Comparison of ENCODE assay signal across 1 cellular context in the genomic region with DNA sequence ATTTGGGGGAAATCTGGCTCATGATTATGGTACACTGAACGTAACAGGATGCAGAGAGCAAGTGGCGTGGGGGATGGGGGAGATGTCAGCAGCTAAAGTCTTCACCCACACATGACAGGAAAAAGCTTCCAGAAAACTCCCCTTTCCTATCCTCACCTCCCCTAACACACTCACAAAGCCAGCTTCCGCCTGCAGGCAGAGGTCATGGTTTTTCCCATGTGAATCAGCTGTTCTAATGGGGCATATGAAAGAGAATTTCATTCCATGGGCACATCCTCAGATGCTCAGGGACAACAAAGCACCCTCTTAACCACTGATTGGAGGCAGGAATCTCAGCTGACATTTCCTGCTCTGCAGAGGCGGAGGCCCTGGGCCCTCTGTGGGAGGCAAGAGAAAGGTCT.
TF ChIP-seq lines count a peak whose summit lies in the region.

No MANE protein-coding gene starts in this region.

TF ChIP-seq in GM23338, 12 proteins besides CTCF, POLR2A, EP300 and RAD21:
- TF ChIP-seq, protein P1, sequence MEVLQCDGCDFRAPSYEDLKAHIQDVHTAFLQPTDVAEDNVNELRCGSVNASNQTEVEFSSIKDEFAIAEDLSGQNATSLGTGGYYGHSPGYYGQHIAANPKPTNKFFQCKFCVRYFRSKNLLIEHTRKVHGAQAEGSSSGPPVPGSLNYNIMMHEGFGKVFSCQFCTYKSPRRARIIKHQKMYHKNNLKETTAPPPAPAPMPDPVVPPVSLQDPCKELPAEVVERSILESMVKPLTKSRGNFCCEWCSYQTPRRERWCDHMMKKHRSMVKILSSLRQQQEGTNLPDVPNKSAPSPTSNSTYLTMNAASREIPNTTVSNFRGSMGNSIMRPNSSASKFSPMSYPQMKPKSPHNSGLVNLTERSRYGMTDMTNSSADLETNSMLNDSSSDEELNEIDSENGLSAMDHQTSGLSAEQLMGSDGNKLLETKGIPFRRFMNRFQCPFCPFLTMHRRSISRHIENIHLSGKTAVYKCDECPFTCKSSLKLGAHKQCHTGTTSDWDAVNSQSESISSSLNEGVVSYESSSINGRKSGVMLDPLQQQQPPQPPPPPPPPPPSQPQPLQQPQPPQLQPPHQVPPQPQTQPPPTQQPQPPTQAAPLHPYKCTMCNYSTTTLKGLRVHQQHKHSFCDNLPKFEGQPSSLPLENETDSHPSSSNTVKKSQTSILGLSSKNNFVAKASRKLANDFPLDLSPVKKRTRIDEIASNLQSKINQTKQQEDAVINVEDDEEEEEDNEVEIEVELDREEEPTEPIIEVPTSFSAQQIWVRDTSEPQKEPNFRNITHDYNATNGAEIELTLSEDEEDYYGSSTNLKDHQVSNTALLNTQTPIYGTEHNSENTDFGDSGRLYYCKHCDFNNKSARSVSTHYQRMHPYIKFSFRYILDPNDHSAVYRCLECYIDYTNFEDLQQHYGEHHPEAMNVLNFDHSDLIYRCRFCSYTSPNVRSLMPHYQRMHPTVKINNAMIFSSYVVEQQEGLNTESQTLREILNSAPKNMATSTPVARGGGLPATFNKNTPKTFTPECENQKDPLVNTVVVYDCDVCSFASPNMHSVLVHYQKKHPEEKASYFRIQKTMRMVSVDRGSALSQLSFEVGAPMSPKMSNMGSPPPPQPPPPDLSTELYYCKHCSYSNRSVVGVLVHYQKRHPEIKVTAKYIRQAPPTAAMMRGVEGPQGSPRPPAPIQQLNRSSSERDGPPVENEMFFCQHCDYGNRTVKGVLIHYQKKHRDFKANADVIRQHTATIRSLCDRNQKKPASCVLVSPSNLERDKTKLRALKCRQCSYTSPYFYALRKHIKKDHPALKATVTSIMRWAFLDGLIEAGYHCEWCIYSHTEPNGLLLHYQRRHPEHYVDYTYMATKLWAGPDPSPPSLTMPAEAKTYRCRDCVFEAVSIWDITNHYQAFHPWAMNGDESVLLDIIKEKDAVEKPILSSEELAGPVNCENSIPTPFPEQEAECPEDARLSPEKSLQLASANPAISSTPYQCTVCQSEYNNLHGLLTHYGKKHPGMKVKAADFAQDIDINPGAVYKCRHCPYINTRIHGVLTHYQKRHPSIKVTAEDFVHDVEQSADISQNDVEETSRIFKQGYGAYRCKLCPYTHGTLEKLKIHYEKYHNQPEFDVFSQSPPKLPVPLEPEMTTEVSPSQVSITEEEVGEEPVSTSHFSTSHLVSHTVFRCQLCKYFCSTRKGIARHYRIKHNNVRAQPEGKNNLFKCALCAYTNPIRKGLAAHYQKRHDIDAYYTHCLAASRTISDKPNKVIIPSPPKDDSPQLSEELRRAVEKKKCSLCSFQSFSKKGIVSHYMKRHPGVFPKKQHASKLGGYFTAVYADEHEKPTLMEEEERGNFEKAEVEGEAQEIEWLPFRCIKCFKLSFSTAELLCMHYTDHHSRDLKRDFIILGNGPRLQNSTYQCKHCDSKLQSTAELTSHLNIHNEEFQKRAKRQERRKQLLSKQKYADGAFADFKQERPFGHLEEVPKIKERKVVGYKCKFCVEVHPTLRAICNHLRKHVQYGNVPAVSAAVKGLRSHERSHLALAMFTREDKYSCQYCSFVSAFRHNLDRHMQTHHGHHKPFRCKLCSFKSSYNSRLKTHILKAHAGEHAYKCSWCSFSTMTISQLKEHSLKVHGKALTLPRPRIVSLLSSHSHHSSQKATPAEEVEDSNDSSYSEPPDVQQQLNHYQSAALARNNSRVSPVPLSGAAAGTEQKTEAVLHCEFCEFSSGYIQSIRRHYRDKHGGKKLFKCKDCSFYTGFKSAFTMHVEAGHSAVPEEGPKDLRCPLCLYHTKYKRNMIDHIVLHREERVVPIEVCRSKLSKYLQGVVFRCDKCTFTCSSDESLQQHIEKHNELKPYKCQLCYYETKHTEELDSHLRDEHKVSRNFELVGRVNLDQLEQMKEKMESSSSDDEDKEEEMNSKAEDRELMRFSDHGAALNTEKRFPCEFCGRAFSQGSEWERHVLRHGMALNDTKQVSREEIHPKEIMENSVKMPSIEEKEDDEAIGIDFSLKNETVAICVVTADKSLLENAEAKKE (CRISPR knock-in tag; IDR thresholded peaks at IDR 0.05), result no peak
- TF ChIP-seq CREB1 (CRISPR knock-in tag; IDR thresholded peaks at IDR 0.05; ENCODE audit: low read depth) (no peak), EZH2phosphoT487 (IDR thresholded peaks at IDR 0.05; ENCODE audit: unreplicated experiment) (no peak), JUNB (IDR thresholded peaks at IDR 0.05; ENCODE audit: unreplicated experiment) (no peak), POLR2AphosphoS5 (IDR thresholded peaks at IDR 0.05; ENCODE audit: low read depth) (no peak), NANOG (IDR thresholded peaks at IDR 0.05; ENCODE audit: borderline replicate concordance) (no peak)
- TF ChIP-seq, protein P2, sequence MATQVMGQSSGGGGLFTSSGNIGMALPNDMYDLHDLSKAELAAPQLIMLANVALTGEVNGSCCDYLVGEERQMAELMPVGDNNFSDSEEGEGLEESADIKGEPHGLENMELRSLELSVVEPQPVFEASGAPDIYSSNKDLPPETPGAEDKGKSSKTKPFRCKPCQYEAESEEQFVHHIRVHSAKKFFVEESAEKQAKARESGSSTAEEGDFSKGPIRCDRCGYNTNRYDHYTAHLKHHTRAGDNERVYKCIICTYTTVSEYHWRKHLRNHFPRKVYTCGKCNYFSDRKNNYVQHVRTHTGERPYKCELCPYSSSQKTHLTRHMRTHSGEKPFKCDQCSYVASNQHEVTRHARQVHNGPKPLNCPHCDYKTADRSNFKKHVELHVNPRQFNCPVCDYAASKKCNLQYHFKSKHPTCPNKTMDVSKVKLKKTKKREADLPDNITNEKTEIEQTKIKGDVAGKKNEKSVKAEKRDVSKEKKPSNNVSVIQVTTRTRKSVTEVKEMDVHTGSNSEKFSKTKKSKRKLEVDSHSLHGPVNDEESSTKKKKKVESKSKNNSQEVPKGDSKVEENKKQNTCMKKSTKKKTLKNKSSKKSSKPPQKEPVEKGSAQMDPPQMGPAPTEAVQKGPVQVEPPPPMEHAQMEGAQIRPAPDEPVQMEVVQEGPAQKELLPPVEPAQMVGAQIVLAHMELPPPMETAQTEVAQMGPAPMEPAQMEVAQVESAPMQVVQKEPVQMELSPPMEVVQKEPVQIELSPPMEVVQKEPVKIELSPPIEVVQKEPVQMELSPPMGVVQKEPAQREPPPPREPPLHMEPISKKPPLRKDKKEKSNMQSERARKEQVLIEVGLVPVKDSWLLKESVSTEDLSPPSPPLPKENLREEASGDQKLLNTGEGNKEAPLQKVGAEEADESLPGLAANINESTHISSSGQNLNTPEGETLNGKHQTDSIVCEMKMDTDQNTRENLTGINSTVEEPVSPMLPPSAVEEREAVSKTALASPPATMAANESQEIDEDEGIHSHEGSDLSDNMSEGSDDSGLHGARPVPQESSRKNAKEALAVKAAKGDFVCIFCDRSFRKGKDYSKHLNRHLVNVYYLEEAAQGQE (IDR thresholded peaks at IDR 0.05; ENCODE audit: unreplicated experiment), result no peak
